ENCODE assay signal across 28 cellular contexts in genomic region chr7:3747452-3747851, GRCh38.
DNase-seq lines count a peak whose midpoint lies in the region; ATAC-seq and TF ChIP-seq lines count a peak whose summit lies in the region.
"Had no signal": no experiment of that assay in that cellular context is flagged by ENCODE, and none has a peak within 500 bp of the region (broad histone marks: within the 10 kb centered on the region; RNA-seq: fewer than 3 reads in every experiment).

No MANE protein-coding gene starts in this region.

- H2AFZ ChIP-seq in GM23338 (no peak overlapping the region), mesenchymal stem cell (ENCODE audit: low read depth, low read length) (no peak overlapping the region), GM23248 (no peak overlapping the region)
- H2AFZ ChIP-seq: parathyroid adenoma had no signal

- no peaks in the 10 kb centered on the region for H3K27me3 ChIP-seq in GM23338 (ENCODE audit: insufficient read depth)
- H3K27me3 ChIP-seq in mesenchymal stem cell (ENCODE audit: control insufficient read depth in 1 of 2, insufficient read depth in 1 of 2, low read length in 2 of 2) = no peaks in the 10 kb centered on the region
- H3K27me3 ChIP-seq in body of pancreas = no peaks in the 10 kb centered on the region
- no peaks in the 10 kb centered on the region for H3K27me3 ChIP-seq in aorta (ENCODE audit: control insufficient read depth in 1 of 2, insufficient read depth in 2 of 2, low read length in 1 of 2)
- H3K27me3 ChIP-seq in GM23248 (replicated peaks; ENCODE audit: insufficient read depth) = no peaks in the 10 kb centered on the region
- no peaks in the 10 kb centered on the region for H3K27me3 ChIP-seq in upper lobe of left lung
- H3K27me3 ChIP-seq: breast epithelium, tibial nerve had no signal

- no peak overlapping the region for H2AK5ac ChIP-seq in mesenchymal stem cell (ENCODE audit: low read length, severe bottlenecking)

- H3K4me2 ChIP-seq in GM23338 (no peak overlapping the region), mesenchymal stem cell (ENCODE audit: low read length, poor library complexity, severe bottlenecking) (no peak overlapping the region), GM23248 (ENCODE audit: unreplicated experiment) (no peak overlapping the region)

- 57% methylated on average over 2 of the region's 2 CpGs for WGBS in mesenchymal stem cell
- WGBS in body of pancreas, 2 donors = 50 to 84% methylated on average over 2 of the region's 2 CpGs
- WGBS in aorta, 2 donors = 84 to 88% methylated on average over 2 of the region's 2 CpGs
- WGBS in GM23248 (ENCODE audit: low coverage in 1 of 2, low lambda C conversion rate in 2 of 2, missing lambda C conversion rate in 2 of 2), 2 experiments = 38 to 41% methylated on average over 2 of the region's 2 CpGs
- 42% methylated on average over 2 of the region's 2 CpGs for WGBS in upper lobe of left lung, 2 donors

- H3K36me3 ChIP-seq in GM23338 (ENCODE audit: insufficient read depth) (no peaks in the 10 kb centered on the region), mesenchymal stem cell (ENCODE audit: control insufficient read depth in 1 of 2, insufficient read depth in 2 of 2, low read depth in 1 of 2, low read length in 2 of 2) (no peaks in the 10 kb centered on the region), body of pancreas (replicated peaks in 1 of 2; ENCODE audit: insufficient read depth in 1 of 2, low read depth in 2 of 2) (no peaks in the 10 kb centered on the region), aorta (ENCODE audit: control insufficient read depth in 1 of 2, insufficient read depth in 2 of 2, low read length in 1 of 2) (no peaks in the 10 kb centered on the region), GM23248 (ENCODE audit: low read depth) (no peaks in the 10 kb centered on the region), upper lobe of left lung (no peaks in the 10 kb centered on the region)
- H3K36me3 ChIP-seq: breast epithelium, tibial nerve had no signal

- H3K4me3 Mint-ChIP-seq in GM23338 = no peak overlapping the region
- H3K4me3 Mint-ChIP-seq: activated CD4-positive, alpha-beta T cell treated with anti-CD3 and anti-CD28 coated beads, Interleukin-2, amount 10 ng/mL, durations not matched to agents 24 days and 14 days; CD4-positive, CD25-positive, alpha-beta regulatory T cell; effector memory CD8-positive, alpha-beta T cell; nephron progenitor cell; T-helper 2 cell treated with Interferon-gamma antibody and Interleukin-4, amounts not matched to agents 5 μg/mL and 100 μg/mL, for 36 hours had no signal

- no peaks in the 10 kb centered on the region for H3K4me1 ChIP-seq in GM23338 (ENCODE audit: insufficient read depth)
- H3K4me1 ChIP-seq in mesenchymal stem cell (ENCODE audit: control insufficient read depth, insufficient read depth, low read depth, low read length) = no peaks in the 10 kb centered on the region
- H3K4me1 ChIP-seq in body of pancreas = peaks cover 2% of the 10 kb centered on the region
- no peaks in the 10 kb centered on the region for H3K4me1 ChIP-seq in aorta (ENCODE audit: control insufficient read depth in 1 of 2, insufficient read depth in 2 of 2, low read length in 2 of 2)
- no peaks in the 10 kb centered on the region for H3K4me1 ChIP-seq in GM23248 (ENCODE audit: insufficient read depth)
- no peaks in the 10 kb centered on the region for H3K4me1 ChIP-seq in upper lobe of left lung
- H3K4me1 ChIP-seq: breast epithelium, parathyroid adenoma, tibial nerve had no signal

- H3K4ac ChIP-seq in mesenchymal stem cell (ENCODE audit: low read depth in 1 of 2, low read length in 2 of 2) = peak overlapping the region in 1 of 2 experiments; percentile 67

- H3K79me2 ChIP-seq in GM23338 (replicated peaks; ENCODE audit: insufficient read depth) = no peaks in the 10 kb centered on the region
- no peaks in the 10 kb centered on the region for H3K79me2 ChIP-seq in GM23248 (ENCODE audit: insufficient read depth)
- H3K79me2 ChIP-seq: parathyroid adenoma had no signal

- peak overlapping the region in 1 of 2 experiments; percentile 11 for H2BK12ac ChIP-seq in mesenchymal stem cell (ENCODE audit: low read length in 2 of 2)

- peaks cover 12% of the 10 kb centered on the region for H3K9me3 ChIP-seq in mesenchymal stem cell (ENCODE audit: control insufficient read depth, low read length)
- H3K9me3 ChIP-seq in body of pancreas = no peaks in the 10 kb centered on the region
- H3K9me3 ChIP-seq in aorta (ENCODE audit: control insufficient read depth, low read length) = no peaks in the 10 kb centered on the region
- no peaks in the 10 kb centered on the region for H3K9me3 ChIP-seq in GM23248 (ENCODE audit: low read depth)
- no peaks in the 10 kb centered on the region for H3K9me3 ChIP-seq in upper lobe of left lung
- H3K9me3 ChIP-seq: breast epithelium, mucosa of descending colon, tibial nerve had no signal

- peaks cover 5% of the 10 kb centered on the region; the same call in 2 of the 3 replicates for H3K4me1 Mint-ChIP-seq in GM23338
- H3K4me1 Mint-ChIP-seq: activated CD4-positive, alpha-beta T cell treated with anti-CD3 and anti-CD28 coated beads, Interleukin-2, amount 10 ng/mL, durations not matched to agents 24 days and 14 days; CD4-positive, CD25-positive, alpha-beta regulatory T cell had no signal

- no peak overlapping the region for H3K27ac ChIP-seq in GM23338 (ENCODE audit: low read depth)
- H3K27ac ChIP-seq in mesenchymal stem cell (ENCODE audit: low read length, poor library complexity, severe bottlenecking) = no peak overlapping the region
- no peak overlapping the region for H3K27ac ChIP-seq in body of pancreas
- H3K27ac ChIP-seq in aorta (ENCODE audit: low read depth in 1 of 2, low read length in 2 of 2) = no peak overlapping the region
- H3K27ac ChIP-seq in GM23248 = no peak overlapping the region
- H3K27ac ChIP-seq in upper lobe of left lung = no peak overlapping the region
- H3K27ac ChIP-seq: breast epithelium, parathyroid adenoma, tibial nerve, VCaP had no signal

- H2BK120ac ChIP-seq in mesenchymal stem cell (ENCODE audit: low read depth, low read length) = no peak overlapping the region

- in situ Hi-C loops in GM23248 (cut with MboI) = no loop called here

- H3K23ac ChIP-seq in mesenchymal stem cell (ENCODE audit: low read length in 2 of 2) = no peak overlapping the region

- H2BK15ac ChIP-seq in mesenchymal stem cell (ENCODE audit: low read depth, poor library complexity, severe bottlenecking) = no peak overlapping the region

- H4K20me1 ChIP-seq in GM23338 (replicated peaks; ENCODE audit: insufficient read depth) (no peaks in the 10 kb centered on the region), GM23248 (ENCODE audit: insufficient read depth) (no peaks in the 10 kb centered on the region)

- DNase-seq in GM23338 (ENCODE audit: low spot score) (no peak), NB4 (ENCODE audit: low read depth) (peak; percentile 7), SKM-1 treated with dmso at 0.1 percent for 144 hours (lab: John Stamatoyannopoulos, UW; ENCODE audit: unreplicated experiment) (peak; percentile 53), mesenchymal stem cell (peak; percentile 10), body of pancreas (no peak), aorta (no peak), GM23248 (no peak), upper lobe of left lung (no peak)
- DNase-seq: activated CD4-positive, alpha-beta T cell treated with anti-CD3 and anti-CD28 coated beads, Interleukin-2, amount 10 ng/mL, durations not matched to agents 24 days and 14 days; activated naive CD4-positive, alpha-beta T cell; activated T-cell treated with anti-CD3 and anti-CD28 coated beads, Interleukin-2, amount 50 U/mL, for 48 hours; CD4-positive, CD25-positive, alpha-beta regulatory T cell; effector memory CD8-positive, alpha-beta T cell; foreskin melanocyte; hippocampal formation; left ventricle myocardium superior; mucosa of descending colon; NCI-H1092; NCI-H2029 treated with DMSO at 0.1 percent for 48 hours; NCI-H446 treated with DMSO at 0.1 percent for 48 hours; nephron progenitor cell had no signal

- H3K79me1 ChIP-seq in mesenchymal stem cell (replicated peaks; ENCODE audit: low read length, poor library complexity, severe bottlenecking) = no peaks in the 10 kb centered on the region

- no peak overlapping the region for H3K18ac ChIP-seq in mesenchymal stem cell (ENCODE audit: low read depth in 1 of 2, low read length in 2 of 2)

- H3K27ac Mint-ChIP-seq in GM23338 = 0 out of 2 replicates have a peak overlapping the region, but pooled peaks have one; percentile 12
- H3K27ac Mint-ChIP-seq: activated CD4-positive, alpha-beta T cell treated with anti-CD3 and anti-CD28 coated beads, Interleukin-2, amount 10 ng/mL, durations not matched to agents 24 days and 14 days; CD4-positive, CD25-positive, alpha-beta regulatory T cell; effector memory CD8-positive, alpha-beta T cell; nephron progenitor cell; T-helper 2 cell treated with Interferon-gamma antibody and Interleukin-4, amounts not matched to agents 5 μg/mL and 100 μg/mL, for 36 hours had no signal

- H3K9me2 ChIP-seq in GM23338 (ENCODE audit: insufficient read depth) (0 out of 2 replicates have a peak, but pooled peaks cover 5% of the 10 kb centered on the region), GM23248 (ENCODE audit: insufficient read depth) (no peaks in the 10 kb centered on the region)

- no peak for TF ChIP-seq EP300 in upper lobe of left lung (IDR thresholded peaks at IDR 0.05)

- no peaks in the 10 kb centered on the region for H3K27me3 Mint-ChIP-seq in GM23338 (ENCODE audit: insufficient read depth, low read depth, poor library complexity)
- H3K27me3 Mint-ChIP-seq: activated CD4-positive, alpha-beta T cell treated with anti-CD3 and anti-CD28 coated beads, Interleukin-2, amount 10 ng/mL, durations not matched to agents 24 days and 14 days had no signal

- no peaks in the 10 kb centered on the region; the same call in 2 of the 3 replicates for H3K9me3 Mint-ChIP-seq in GM23338
- H3K9me3 Mint-ChIP-seq: activated CD4-positive, alpha-beta T cell treated with anti-CD3 and anti-CD28 coated beads, Interleukin-2, amount 10 ng/mL, durations not matched to agents 24 days and 14 days; effector memory CD8-positive, alpha-beta T cell; T-helper 2 cell treated with Interferon-gamma antibody and Interleukin-4, amounts not matched to agents 5 μg/mL and 100 μg/mL, for 36 hours had no signal

- no peak for ATAC-seq in GM23338
- no peak for ATAC-seq in body of pancreas
- no peak for ATAC-seq in aorta (ENCODE audit: low FRiP score)
- ATAC-seq in upper lobe of left lung (ENCODE audit: low FRiP score in 2 of 2) = no peak
- ATAC-seq: effector memory CD8-positive, alpha-beta T cell; esophagus mucosa; left ventricle myocardium superior; mucosa of descending colon; sciatic nerve had no signal

- no peak overlapping the region for H2BK5ac ChIP-seq in mesenchymal stem cell (ENCODE audit: low read depth, low read length, poor library complexity, severe bottlenecking)

- H4K8ac ChIP-seq in mesenchymal stem cell (ENCODE audit: low read length) = no peak overlapping the region

- H3K9ac ChIP-seq in mesenchymal stem cell (ENCODE audit: low read length) = no peak overlapping the region
- no peak overlapping the region for H3K9ac ChIP-seq in GM23248
- H3K9ac ChIP-seq: parathyroid adenoma had no signal

- intact Hi-C loops in body of pancreas (cut with DNase I) (no loop called here), aorta (cut with DNase I) (no loop called here)

- TF ChIP-seq CTCF in GM23338 (conservative IDR thresholded peaks at IDR 0.05; ENCODE audit: low read depth in 2 of 2) (no peak), NB4 (IDR thresholded peaks at IDR 0.05; ENCODE audit: low read depth, low read length) (no peak), body of pancreas (IDR thresholded peaks at IDR 0.05) (no peak), upper lobe of left lung (IDR thresholded peaks at IDR 0.05) (no peak)

- H3F3A ChIP-seq in GM23338 (replicated peaks; ENCODE audit: low read depth) (no peaks in the 10 kb centered on the region), GM23248 (ENCODE audit: insufficient read depth) (no peaks in the 10 kb centered on the region)

- no peaks in the 10 kb centered on the region for H3K36me3 Mint-ChIP-seq in GM23338 (ENCODE audit: low read depth)
- H3K36me3 Mint-ChIP-seq: CD4-positive, CD25-positive, alpha-beta regulatory T cell had no signal

- TF ChIP-seq POLR2A in NB4 (IDR thresholded peaks at IDR 0.05; ENCODE audit: extremely low read depth, insufficient read length) (no peak), body of pancreas (IDR thresholded peaks at IDR 0.05) (no peak), upper lobe of left lung (IDR thresholded peaks at IDR 0.05) (no peak)

- no peak overlapping the region for H3K4me3 ChIP-seq in GM23338
- H3K4me3 ChIP-seq in NB4 (ENCODE audit: low read depth, low read length) = no peak overlapping the region
- no peak overlapping the region for H3K4me3 ChIP-seq in mesenchymal stem cell (ENCODE audit: insufficient read depth in 1 of 2, low read depth in 1 of 2, low read length in 2 of 2)
- no peak overlapping the region for H3K4me3 ChIP-seq in body of pancreas
- H3K4me3 ChIP-seq in aorta (ENCODE audit: low read length in 2 of 2) = no peak overlapping the region
- no peak overlapping the region for H3K4me3 ChIP-seq in GM23248
- no peak overlapping the region for H3K4me3 ChIP-seq in upper lobe of left lung
- H3K4me3 ChIP-seq: breast epithelium, mucosa of descending colon, tibial nerve had no signal

- H3K14ac ChIP-seq in mesenchymal stem cell (ENCODE audit: low read length in 2 of 2) = no peak overlapping the region

- no peak overlapping the region for H4K91ac ChIP-seq in mesenchymal stem cell (ENCODE audit: low read length)

Comparison
In these comparisons a context has a peak if more than half of its experiments do, and no peak if none do; other contexts are left out.
1. DNase-seq: peak in NB4 (single experiment), SKM-1 treated with dmso at 0.1 percent for 144 hours (single experiment) and mesenchymal stem cell (single experiment); none in GM23338 (single experiment), body of pancreas (0 of 4), aorta (0 of 2), GM23248 (single experiment) and upper lobe of left lung (0 of 2).